Comparison of ENCODE assay signal across 23 cellular contexts in genomic region chr16:56775162-56775561, GRCh38. TPM values are rescaled to one million over a fixed set of nuclear protein-coding genes. Genes with fewer than 3 reads are reported as not detected.
DNase-seq lines count a peak whose midpoint lies in the region; ATAC-seq, FAIRE-seq and TF ChIP-seq lines count a peak whose summit lies in the region.
"Had no signal": no experiment of that assay in that cellular context is flagged by ENCODE, and none has a peak within 500 bp of the region (broad histone marks: within the 10 kb centered on the region; RNA-seq: fewer than 3 reads in every experiment).

No MANE protein-coding gene starts in this region.

- TF ChIP-seq EP300 in HepG2 (IDR thresholded peaks at IDR 0.05; ENCODE audit: low read depth in 2 of 2, low read length in 2 of 2) (no peak), HepG2 (CRISPR knock-in tag; IDR thresholded peaks at IDR 0.05; ENCODE audit: borderline replicate concordance) (no peak), K562 (IDR thresholded peaks at IDR 0.05; ENCODE audit: low read length) (no peak)

- FAIRE-seq in HepG2 (lab: Jason Lieb, UNC) = no peak
- no peak for FAIRE-seq in K562 (lab: Jason Lieb, UNC)
- FAIRE-seq: GM12892, GM18507, H54 had no signal

- no peaks in the 10 kb centered on the region for H3K36me3 ChIP-seq in HepG2 (replicated peaks in 1 of 2; ENCODE audit: control insufficient read depth in 1 of 2, insufficient read depth in 2 of 2, low read length in 2 of 2)
- no peaks in the 10 kb centered on the region for H3K36me3 ChIP-seq in right lobe of liver
- no peaks in the 10 kb centered on the region for H3K36me3 ChIP-seq in IMR-90 (ENCODE audit: control insufficient read depth, insufficient read depth, low read length)
- H3K36me3 ChIP-seq in K562 (ENCODE audit: control insufficient read depth, insufficient read depth, low read length) = peaks cover 4% of the 10 kb centered on the region; the same call in 1 of the 3 replicates
- H3K36me3 ChIP-seq in mucosa of descending colon (ENCODE audit: low read depth) = no peaks in the 10 kb centered on the region

- H3K27me3 ChIP-seq in HepG2 (ENCODE audit: control insufficient read depth in 1 of 2, insufficient read depth in 2 of 2, low read length in 2 of 2) (no peaks in the 10 kb centered on the region), right lobe of liver (no peaks in the 10 kb centered on the region), IMR-90 (ENCODE audit: control insufficient read depth, insufficient read depth, low read length) (no peaks in the 10 kb centered on the region), K562 (ENCODE audit: control insufficient read depth in 2 of 2, insufficient read depth in 2 of 2, low read length in 2 of 2) (no peaks in the 10 kb centered on the region)
- H3K27me3 ChIP-seq: BLaER1 treated with 17β-estradiol and CSF1 and Interleukin-3, amounts not matched to agents 10 nM and 100 nM had no signal

- 83% methylated on average over 4 of the region's 4 CpGs for WGBS in HepG2 (ENCODE audit: low lambda C conversion rate)
- WGBS in right lobe of liver (ENCODE audit: insufficient coverage, low coverage, low lambda C conversion rate, missing lambda C conversion rate) = 19% methylated on average over 1 of the region's 4 CpGs
- WGBS in IMR-90 (ENCODE audit: extremely low coverage in 2 of 2, insufficient read length in 1 of 2), 2 experiments = no CpG with 5 or more reads among the region's 4 CpGs
- WGBS in K562 (ENCODE audit: insufficient coverage, low coverage, missing lambda C conversion rate) = 77% methylated on average over 4 of the region's 4 CpGs

- in situ Hi-C loops in HepG2 (cut with HindIII; ENCODE audit: extremely low pct_ligation_motif_present, low pct_unique_long_range_greater_than_20kb) = no loop called here
- in situ Hi-C loops in IMR-90 (cut with MboI; ENCODE audit: low sequenced_read_pairs) = no loop called here
- in situ Hi-C loops in K562 (cut with MboI) = no loop called here

- no peak overlapping the region for H2AK5ac ChIP-seq in IMR-90 (ENCODE audit: low read depth, low read length)

- POLR2A ChIA-PET in HepG2 (lab: Yijun Ruan, JAX) = no interaction called here
- POLR2A ChIA-PET in IMR-90 (lab: Charles Lee; ENCODE audit: unreplicated experiment) = no interaction called here
- POLR2A ChIA-PET in K562 (lab: Yijun Ruan, JAX) = interaction anchor here (0.6 to 1.3 kb wide), 3 partner anchors 8 to 77 kb away, joined by 3 to 4 read pairs (median 3); no protein-coding TSS in a partner anchor

- TF ChIP-seq RAD21 in HepG2 (CRISPR knock-in tag; IDR thresholded peaks at IDR 0.05) (no peak), IMR-90 (IDR thresholded peaks at IDR 0.05; ENCODE audit: low read length) (no peak), K562 (CRISPR knock-in tag; conservative IDR thresholded peaks at IDR 0.05 in 1 of 2, IDR thresholded peaks at IDR 0.05 in 1 of 2) (no peak)

- H4K20me1 ChIP-seq in HepG2 (ENCODE audit: insufficient read depth, low read length) (no peaks in the 10 kb centered on the region), IMR-90 (ENCODE audit: insufficient read depth, low read length) (no peaks in the 10 kb centered on the region), K562 (replicated peaks; ENCODE audit: control insufficient read depth, insufficient read depth, low read length) (no peaks in the 10 kb centered on the region; the same call in 1 of the 2 replicates)

- H3K79me1 ChIP-seq in IMR-90 (ENCODE audit: low read depth in 1 of 2, low read length in 2 of 2) = peaks cover 42 to 61% of the 10 kb centered on the region in 2 experiments

- H3K9me1 ChIP-seq in IMR-90 (ENCODE audit: insufficient read depth, low read length) = peaks cover 5% of the 10 kb centered on the region; the same call in 1 of the 2 replicates
- no peaks in the 10 kb centered on the region for H3K9me1 ChIP-seq in K562 (ENCODE audit: control insufficient read depth, insufficient read depth, low read length)

- H3K23ac ChIP-seq in IMR-90 (ENCODE audit: low read depth, low read length) = no peak overlapping the region

- dilution Hi-C loops in IMR-90 (cut with HindIII; ENCODE audit: low sequenced_read_pairs, unreplicated experiment) = no loop called here

- H2BK5ac ChIP-seq in IMR-90 (ENCODE audit: low read depth, low read length, poor library complexity, severe bottlenecking) = no peak overlapping the region

- no peak for ATAC-seq in HepG2
- ATAC-seq in right lobe of liver = no peak
- no peak for ATAC-seq in IMR-90 (ENCODE audit: low read depth)
- no peak for ATAC-seq in K562
- ATAC-seq in activated CD8-positive, alpha-beta memory T cell treated with anti-CD3 and anti-CD28 coated beads, Interleukin-2, amount 10 ng/mL, durations not matched to agents 7 days and 5 days = no peak
- no peak for ATAC-seq in mucosa of descending colon

- BruUV-seq in HepG2 (replicated peaks; lab: Mats Ljungman, UMichigan) (no TSS peak), IMR-90 (replicated peaks; lab: Mats Ljungman, UMichigan) (no TSS peak), K562 (replicated peaks; lab: Mats Ljungman, UMichigan) (no TSS peak)

- H3K14ac ChIP-seq in IMR-90 (replicated peaks; ENCODE audit: low read depth, low read length) = no peak overlapping the region

- H2BK120ac ChIP-seq in IMR-90 (ENCODE audit: low read depth, low read length) = no peak overlapping the region

- peaks cover 2% of the 10 kb centered on the region for H3K36me3 Mint-ChIP-seq in activated CD8-positive, alpha-beta memory T cell treated with anti-CD3 and anti-CD28 coated beads, Interleukin-2, amount 10 ng/mL, durations not matched to agents 7 days and 5 days

- no peak overlapping the region for H4K8ac ChIP-seq in IMR-90 (ENCODE audit: low read depth in 2 of 2, low read length in 2 of 2)

- TF ChIP-seq POLR2A in HepG2 (IDR thresholded peaks at IDR 0.05; ENCODE audit: insufficient read depth in 1 of 2, low read depth in 2 of 2, low read length in 2 of 2) = no peak
- no peak for TF ChIP-seq POLR2A in right lobe of liver (IDR thresholded peaks at IDR 0.05)
- TF ChIP-seq POLR2A in IMR-90 (IDR thresholded peaks at IDR 0.05; ENCODE audit: low read depth, low read length) = no peak
- no peak for TF ChIP-seq POLR2A in K562 (conservative IDR thresholded peaks at IDR 0.05)

- H3K4me1 ChIP-seq in HepG2 (ENCODE audit: insufficient read depth, low read length) (no peaks in the 10 kb centered on the region), right lobe of liver (peaks cover 0 to 11% (median 1%) of the 10 kb centered on the region in 4 donors), IMR-90 (ENCODE audit: control insufficient read depth, insufficient read depth, low read length) (peaks cover 12% of the 10 kb centered on the region), K562 (replicated peaks in 1 of 2; ENCODE audit: control insufficient read depth in 2 of 2, insufficient read depth in 2 of 2, low read length in 2 of 2) (no peaks in the 10 kb centered on the region), mucosa of descending colon (ENCODE audit: low read depth) (no peaks in the 10 kb centered on the region)

- no peak for TF ChIP-seq CTCF in HepG2 (CRISPR knock-in tag; IDR thresholded peaks at IDR 0.05)
- TF ChIP-seq CTCF in right lobe of liver (IDR thresholded peaks at IDR 0.05) = no peak
- TF ChIP-seq CTCF in IMR-90 (conservative IDR thresholded peaks at IDR 0.05; ENCODE audit: low read depth, low read length) = no peak
- TF ChIP-seq CTCF in K562 (IDR thresholded peaks at IDR 0.05 in 2 of 3, conservative IDR thresholded peaks at IDR 0.05 in 1 of 3; ENCODE audit: insufficient read depth in 2 of 3, low read depth in 1 of 3, low read length in 3 of 3) = no peak
- TF ChIP-seq CTCF in mucosa of descending colon (IDR thresholded peaks at IDR 0.05) = no peak

- peaks cover 2% of the 10 kb centered on the region for H3K27me3 Mint-ChIP-seq in activated CD8-positive, alpha-beta memory T cell treated with anti-CD3 and anti-CD28 coated beads, Interleukin-2, amount 10 ng/mL, durations not matched to agents 7 days and 5 days
- H3K27me3 Mint-ChIP-seq: B cell; CD4-positive, CD25-positive, alpha-beta regulatory T cell; CD8-positive, alpha-beta memory T cell had no signal

- H4K91ac ChIP-seq in IMR-90 (ENCODE audit: insufficient read depth, low read depth, low read length) = no peak overlapping the region

- H4K5ac ChIP-seq in IMR-90 (ENCODE audit: low read depth, low read length) = no peak overlapping the region

- no peak overlapping the region for H3K18ac ChIP-seq in IMR-90 (ENCODE audit: low read depth, low read length)

- peaks cover 37% of the 10 kb centered on the region for H3K4me1 Mint-ChIP-seq in activated CD8-positive, alpha-beta memory T cell treated with anti-CD3 and anti-CD28 coated beads, Interleukin-2, amount 10 ng/mL, durations not matched to agents 7 days and 5 days

- no peak overlapping the region for H2AK9ac ChIP-seq in IMR-90 (replicated peaks; ENCODE audit: low read depth, low read length, poor library complexity)

- H2AFZ ChIP-seq in HepG2 (ENCODE audit: low read length) = no peak overlapping the region
- H2AFZ ChIP-seq in IMR-90 (replicated peaks; ENCODE audit: low read length, poor library complexity) = no peak overlapping the region
- no peak overlapping the region for H2AFZ ChIP-seq in K562 (ENCODE audit: low read depth, low read length)
- H2AFZ ChIP-seq: GM23248 had no signal

- H2BK15ac ChIP-seq in IMR-90 (ENCODE audit: low read depth, low read length) = no peak overlapping the region

- intact Hi-C loops in HepG2 (cut with micrococcal nuclease; ENCODE audit: unreplicated experiment) (no loop called here), right lobe of liver (cut with DNase I) (no loop called here), IMR-90 (cut with micrococcal nuclease) (no loop called here), K562 (cut with micrococcal nuclease) (no loop called here), cardiac septum (cut with DNase I) (no loop called here), mucosa of descending colon (cut with DNase I, micrococcal nuclease) (no loop called here)

- DNase-seq in HepG2 (ENCODE audit: low spot score) = no peak
- DNase-seq in right lobe of liver = no peak
- DNase-seq in IMR-90 = no peak
- no peak for DNase-seq in K562 (ENCODE audit: extremely low read depth in 1 of 4, low spot score in 3 of 4)
- DNase-seq in activated CD8-positive, alpha-beta memory T cell treated with anti-CD3 and anti-CD28 coated beads, Interleukin-2, amount 10 ng/mL, durations not matched to agents 7 days and 5 days = no peak
- no peak for DNase-seq in cardiac septum (ENCODE audit: low spot score)
- no peak for DNase-seq in mucosa of descending colon
- DNase-seq: 8988T; CD4-positive, CD25-positive, alpha-beta regulatory T cell; CD8-positive, alpha-beta memory T cell; COR-L47; DMS153; DMS79; GDM1; GM23248; HCEC 1CT; HFFc6 had no signal

- H2BK20ac ChIP-seq in IMR-90 (ENCODE audit: low read depth, low read length) = no peak overlapping the region

- no peaks in the 10 kb centered on the region for H3K79me2 ChIP-seq in HepG2 (ENCODE audit: insufficient read depth, low read length)
- H3K79me2 ChIP-seq in K562 (ENCODE audit: control insufficient read depth, insufficient read depth, low read length) = peaks cover 27% of the 10 kb centered on the region; the same call in 2 of the 3 replicates

- H3K4me3 Mint-ChIP-seq in activated CD8-positive, alpha-beta memory T cell treated with anti-CD3 and anti-CD28 coated beads, Interleukin-2, amount 10 ng/mL, durations not matched to agents 7 days and 5 days = no peak overlapping the region
- H3K4me3 Mint-ChIP-seq: B cell; CD4-positive, CD25-positive, alpha-beta regulatory T cell; CD8-positive, alpha-beta memory T cell; HFFc6 had no signal

- H3K4me2 ChIP-seq in HepG2 (ENCODE audit: low read depth, low read length) = no peak overlapping the region
- no peak overlapping the region for H3K4me2 ChIP-seq in IMR-90 (ENCODE audit: low read depth, low read length)
- no peak overlapping the region for H3K4me2 ChIP-seq in K562 (ENCODE audit: insufficient read depth, low read length)
- H3K4me2 ChIP-seq: BLaER1 treated with 17β-estradiol and CSF1 and Interleukin-3, amounts not matched to agents 10 nM and 100 nM had no signal

- H3K4ac ChIP-seq in IMR-90 (ENCODE audit: low read depth, low read length) = no peak overlapping the region

- no peaks in the 10 kb centered on the region for H3K9me3 Mint-ChIP-seq in activated CD8-positive, alpha-beta memory T cell treated with anti-CD3 and anti-CD28 coated beads, Interleukin-2, amount 10 ng/mL, durations not matched to agents 7 days and 5 days (ENCODE audit: low read depth)
- H3K9me3 Mint-ChIP-seq: CD8-positive, alpha-beta memory T cell; HFFc6 had no signal

- H3K9ac ChIP-seq in HepG2 (ENCODE audit: insufficient read depth, low read depth, low read length) (no peak overlapping the region), IMR-90 (ENCODE audit: low read depth, low read length) (no peak overlapping the region), K562 (ENCODE audit: insufficient read depth in 1 of 2, low read depth in 2 of 2, low read length in 2 of 2) (no peak overlapping the region)
- H3K9ac ChIP-seq: BLaER1 treated with 17β-estradiol and CSF1 and Interleukin-3, amounts not matched to agents 10 nM and 100 nM; GM23248 had no signal

- H3K27ac ChIP-seq in HepG2 (ENCODE audit: extremely low read length, insufficient read depth, low read length) (no peak overlapping the region), right lobe of liver (no peak overlapping the region), IMR-90 (ENCODE audit: insufficient read depth, low read length) (no peak overlapping the region), K562 (ENCODE audit: extremely low read depth, low read depth, low read length) (no peak overlapping the region)
- H3K27ac ChIP-seq: BLaER1 treated with 17β-estradiol and CSF1 and Interleukin-3, amounts not matched to agents 10 nM and 100 nM; GM23248; HL-60 had no signal

- no peak overlapping the region for H3K27ac Mint-ChIP-seq in activated CD8-positive, alpha-beta memory T cell treated with anti-CD3 and anti-CD28 coated beads, Interleukin-2, amount 10 ng/mL, durations not matched to agents 7 days and 5 days
- H3K27ac Mint-ChIP-seq: B cell; CD4-positive, CD25-positive, alpha-beta regulatory T cell; HFFc6 had no signal

- CTCF ChIA-PET in HepG2 (lab: Yijun Ruan, JAX; ENCODE audit: low intra/inter-chr PET ratio, low total read pairs) (no interaction called here), IMR-90 (lab: Yijun Ruan, JAX) (no interaction called here), K562 (lab: Yijun Ruan, JAX; ENCODE audit: low intra/inter-chr PET ratio) (no interaction called here)
- CTCF ChIA-PET in activated CD8-positive, alpha-beta memory T cell treated with anti-CD3 and anti-CD28 coated beads, Interleukin-2, amount 10 ng/mL, durations not matched to agents 7 days and 5 days (lab: Charles Lee) = no interaction called here

- no peaks in the 10 kb centered on the region for H3K9me3 ChIP-seq in HepG2 (ENCODE audit: low read length)
- H3K9me3 ChIP-seq in right lobe of liver = no peaks in the 10 kb centered on the region
- no peaks in the 10 kb centered on the region for H3K9me3 ChIP-seq in IMR-90 (ENCODE audit: control insufficient read depth, insufficient read depth, low read length)
- no peaks in the 10 kb centered on the region for H3K9me3 ChIP-seq in K562 (replicated peaks; ENCODE audit: control insufficient read depth, insufficient read depth, low read depth, low read length)
- H3K9me3 ChIP-seq in mucosa of descending colon = no peaks in the 10 kb centered on the region
- H3K9me3 ChIP-seq: BLaER1 treated with 17β-estradiol and CSF1 and Interleukin-3, amounts not matched to agents 10 nM and 100 nM had no signal

- H3K4me3 ChIP-seq in HepG2 (replicated peaks in 1 of 3; ENCODE audit: insufficient read depth in 1 of 3, low read depth in 2 of 3, low read length in 3 of 3) (no peak overlapping the region), right lobe of liver (no peak overlapping the region), IMR-90 (ENCODE audit: insufficient read depth, low read depth, low read length) (no peak overlapping the region), K562 (no peak overlapping the region), mucosa of descending colon (no peak overlapping the region)
- H3K4me3 ChIP-seq: BLaER1 treated with 17β-estradiol and CSF1 and Interleukin-3, amounts not matched to agents 10 nM and 100 nM; GM23248 had no signal

- H3K56ac ChIP-seq in IMR-90 (ENCODE audit: extremely low read depth, insufficient read depth, low read length) = no peak overlapping the region

RNA-seq across cellular contexts. Expression of gene NUP93, which starts 45.2 kb away (rescaled TPM):
- 140 and 192 TPM in 2 replicates for total RNA-seq in HepG2 (2016; rRNA removed; fragmentation: Illumina TruSeq; extraction: Trizol)
- 26.3 and 31.0 TPM in 2 replicates for total RNA-seq in HepG2 (2016; cell fraction: cytosol; rRNA removed; fragmentation: Illumina TruSeq; extraction: Trizol; ENCODE audit: low read depth)
- 144 and 197 TPM in 2 replicates for total RNA-seq in HepG2 (2016; cell fraction: insoluble cytoplasmic fraction; rRNA removed; fragmentation: Illumina TruSeq; extraction: Trizol)
- total RNA-seq in HepG2 (2016; cell fraction: membrane; rRNA removed; fragmentation: Illumina TruSeq; extraction: Trizol) = 41.3 and 54.1 TPM in 2 replicates
- total RNA-seq in HepG2 (2016; cell fraction: nucleus; rRNA removed; fragmentation: Illumina TruSeq; extraction: Trizol) = 83.7 and 88.0 TPM in 2 replicates
- polyA plus RNA-seq in HepG2 (2011; rRNA removed) = 50.1 and 58.5 TPM in 2 replicates
- polyA plus RNA-seq in HepG2 (2011; cell fraction: cytosol; rRNA removed) = 39.7 and 48.2 TPM in 2 replicates
- 68.9 and 73.2 TPM in 2 replicates for polyA plus RNA-seq in HepG2 (2011; cell fraction: nucleus; rRNA removed)
- polyA plus RNA-seq in HepG2 (2012) = 61.3 and 62.5 TPM in 2 replicates
- polyA plus RNA-seq in HepG2 (2016; cell fraction: cytosol; fragmentation: Illumina TruSeq; extraction: Trizol; ENCODE audit: low read depth) = 13.7 and 15.4 TPM in 2 replicates
- 127 and 140 TPM in 2 replicates for polyA plus RNA-seq in HepG2 (2016; cell fraction: insoluble cytoplasmic fraction; fragmentation: Illumina TruSeq; extraction: Trizol; ENCODE audit: low read depth)
- polyA plus RNA-seq in HepG2 (2016; cell fraction: membrane; fragmentation: Illumina TruSeq; extraction: Trizol; ENCODE audit: low read depth) = 22.4 and 22.7 TPM in 2 replicates
- polyA plus RNA-seq in HepG2 (2016; cell fraction: nucleus; fragmentation: Illumina TruSeq; extraction: Trizol; ENCODE audit: insufficient read depth, low read depth) = 109 and 116 TPM in 2 replicates
- 130 and 202 TPM in 2 replicates for polyA minus RNA-seq in HepG2 (2011; rRNA and poly(A)+ RNA removed; ENCODE audit: low replicate concordance)
- 51.7 and 53.7 TPM in 2 replicates for polyA minus RNA-seq in HepG2 (2011; cell fraction: cytosol; rRNA and poly(A)+ RNA removed)
- polyA minus RNA-seq in HepG2 (2011; cell fraction: nucleus; rRNA and poly(A)+ RNA removed) = 49.1 and 65.1 TPM in 2 replicates
- total RNA-seq in right lobe of liver = 10 to 100 TPM in 4 of 6 experiments, 1 to 10 TPM in 2; 8.3 to 17.0 (median 12.8) TPM
- 70.3 and 72.6 TPM in 2 replicates for total RNA-seq in IMR-90 (2012; rRNA removed)
- 54.6 and 55.3 TPM in 2 replicates for polyA plus RNA-seq in IMR-90 (2012; rRNA removed)
- 22.3 and 25.1 TPM in 2 replicates for polyA plus RNA-seq in IMR-90 (2012; cell fraction: cytosol; rRNA removed)
- 38.7 and 57.2 TPM in 2 replicates for polyA plus RNA-seq in IMR-90 (2012; cell fraction: nucleus; rRNA removed; ENCODE audit: low replicate concordance)
- 173 and 180 TPM in 2 replicates for total RNA-seq in K562 (2011; cell fraction: chromatin; rRNA removed; ENCODE audit: low replicate concordance)
- 70.0 and 74.1 TPM in 2 replicates for total RNA-seq in K562 (2011; cell fraction: nucleolus; rRNA removed)
- 117 and 128 TPM in 2 replicates for total RNA-seq in K562 (2011; cell fraction: nucleoplasm; rRNA removed)
- 111 and 129 TPM in 2 replicates for total RNA-seq in K562 (2014; rRNA removed)
- 117 and 122 TPM in 2 replicates for total RNA-seq in K562 (2014; rRNA removed; fragmentation: Illumina TruSeq; extraction: Trizol)
- total RNA-seq in K562 (2015; rRNA removed; fragmentation: Illumina TruSeq; extraction: Trizol) = 136 and 137 TPM in 2 replicates
- total RNA-seq in K562 (2021) = 155 and 156 TPM in 2 replicates
- 92.0 and 105 TPM in 2 replicates for polyA plus RNA-seq in K562 (2011; rRNA removed)
- 118 and 127 TPM in 2 replicates for polyA plus RNA-seq in K562 (2011; cell fraction: cytosol; rRNA removed)
- polyA plus RNA-seq in K562 (2011; cell fraction: nucleus; rRNA removed) = 172 and 196 TPM in 2 replicates
- polyA plus RNA-seq in K562 (2012) = 76.2 and 104 TPM in 2 replicates
- polyA plus RNA-seq in K562 (2014; fragmentation: Illumina TruSeq; extraction: Trizol) = 114 and 121 TPM in 2 replicates
- polyA plus RNA-seq in K562 (2014; fragmentation: Nextera tagmentation; extraction: Ambion mirVana) = 100 to 1,000 TPM; 111 to 162 TPM
- polyA plus RNA-seq in K562 (2014; rRNA removed) = 88.4 and 101 TPM in 2 replicates
- 128 and 161 TPM in 2 replicates for polyA minus RNA-seq in K562 (2011; rRNA and poly(A)+ RNA removed)
- polyA minus RNA-seq in K562 (2011; cell fraction: cytosol; rRNA and poly(A)+ RNA removed) = 112 and 141 TPM in 2 replicates
- 49.4 and 65.2 TPM in 2 replicates for polyA minus RNA-seq in K562 (2011; cell fraction: nucleus; rRNA and poly(A)+ RNA removed)
- 100 to 1,000 TPM; 126 to 129 TPM for total RNA-seq in activated CD8-positive, alpha-beta memory T cell treated with anti-CD3 and anti-CD28 coated beads, Interleukin-2, amount 10 ng/mL, durations not matched to agents 7 days and 5 days
- 33.4 TPM for total RNA-seq in cardiac septum
- total RNA-seq in mucosa of descending colon = 10 to 100 TPM; 31.0 to 45.6 (median 40.8) TPM

Comparison
In these comparisons a context has a peak if more than half of its experiments do, and no peak if none do; other contexts are left out.
1. Of the 241 proteins assayed by ChIP-seq in both HepG2 and K562: peak only in HepG2: MAFF; only in K562: none; in both: none; in neither: 239; mixed calls (peak in some experiments, not most) for 1.